In the genomic region with DNA sequence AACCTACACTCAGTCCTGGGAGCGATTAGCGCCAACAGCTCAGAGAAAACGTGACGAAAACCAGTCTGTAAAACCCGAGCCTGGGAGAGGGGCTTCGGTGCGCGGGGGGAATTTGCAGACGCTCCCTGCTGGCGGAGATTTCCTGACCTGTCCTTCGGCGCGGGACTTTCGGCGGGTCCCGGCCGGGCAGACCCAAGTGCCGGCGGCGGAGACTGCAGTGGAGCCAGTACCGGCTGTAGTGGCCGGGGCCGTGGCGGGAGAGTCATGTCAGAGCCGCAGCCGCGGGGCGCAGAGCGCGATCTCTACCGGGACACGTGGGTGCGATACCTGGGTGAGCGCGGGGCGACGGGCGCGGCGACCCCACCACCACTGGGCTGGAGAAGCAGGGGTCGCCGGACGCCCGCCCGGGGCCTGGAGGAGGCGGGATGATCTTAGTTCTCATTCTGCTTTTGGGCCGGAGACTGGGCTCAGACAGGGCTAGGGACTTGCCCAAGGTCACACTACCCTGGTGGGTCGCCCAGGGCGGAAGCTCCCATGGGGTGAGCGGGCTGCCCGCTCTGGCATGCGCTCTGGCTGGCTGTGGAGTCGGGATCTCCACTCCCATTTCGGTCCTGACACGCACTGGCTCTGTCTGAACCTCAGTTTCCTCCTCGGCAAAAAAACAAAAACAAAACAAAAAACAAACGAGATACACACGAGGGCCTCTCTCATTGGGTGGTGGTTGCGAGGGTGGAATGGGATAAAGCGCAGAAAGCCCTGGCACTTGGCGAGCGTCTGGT, we compare ENCODE assay signal across 8 cellular contexts. TPM values are rescaled to one million over a fixed set of nuclear protein-coding genes. Genes with fewer than 3 reads are reported as not detected.
A peak's percentile ranks its signal among the peaks of the same experiment; 100 is the strongest.
DNase-seq lines count a peak whose midpoint lies in the region; ATAC-seq and TF ChIP-seq lines count a peak whose summit lies in the region.

TSS of gene MTFP1 (plus strand) at position 153 of the 779 bp plus-strand sequence. CDS start at position 265, 112 bp downstream.

- peaks cover 19% of the 10 kb centered on the region for H4K20me1 ChIP-seq in DND-41 (ENCODE audit: insufficient read depth, low read length)
- H4K20me1 ChIP-seq in Karpas-422 (ENCODE audit: insufficient read depth, low read depth, low read length): no peaks in the 10 kb centered on the region
- no peaks in the 10 kb centered on the region for H4K20me1 ChIP-seq in SU-DHL-6 (ENCODE audit: low read depth, low read length)

- H3K9ac ChIP-seq in DND-41 (ENCODE audit: low read depth, low read length) (peak within 1 kb of the TSS; percentile 94), Karpas-422 (ENCODE audit: low read length) (peak within 1 kb of the TSS; percentile 78), SU-DHL-6 (ENCODE audit: low read length) (peak within 1 kb of the TSS; percentile 75)

- intact Hi-C loops in psoas muscle (cut with DNase I): loop anchor here (2.0 to 10.0 kb wide), 4 partner anchors 34 to 179 kb away; partner anchors contain the start of genes CCDC157 (in 1 of the 2), SF3A1 (in 1 of the 2) and TCN2 (in 1 of the 2)

- peak within 1 kb of the TSS; percentile 99 for H3K4me2 ChIP-seq in DND-41 (ENCODE audit: insufficient read depth, low read length)
- peak within 1 kb of the TSS; percentile 95 for H3K4me2 ChIP-seq in Karpas-422 (ENCODE audit: low read depth, low read length, poor library complexity, severe bottlenecking)
- peak within 1 kb of the TSS; percentile 97 for H3K4me2 ChIP-seq in SU-DHL-6 (ENCODE audit: low read depth, low read length, poor library complexity, severe bottlenecking)

- DNase-seq in DND-41 (peak; percentile 72), Karpas-422 (peak; percentile 90), right atrium auricular region (ENCODE audit: low spot score) (peak; percentile 68), psoas muscle (peak; percentile 67 to 74)

- H3K4me3 ChIP-seq in DND-41 (ENCODE audit: low read depth in 1 of 2, low read length in 2 of 2) (peak within 1 kb of the TSS; percentile 84 to 91), Karpas-422 (ENCODE audit: low read length) (peak within 1 kb of the TSS; percentile 79), SU-DHL-6 (ENCODE audit: insufficient read depth, low read length, poor library complexity, severe bottlenecking) (peak within 1 kb of the TSS; percentile 79), right atrium auricular region (peak within 1 kb of the TSS; percentile 63 to 76), psoas muscle (peak within 1 kb of the TSS; percentile 83)

- H3K79me2 ChIP-seq in DND-41 (ENCODE audit: insufficient read depth, low read length): peaks cover 40% of the 10 kb centered on the region
- peaks cover 54% of the 10 kb centered on the region for H3K79me2 ChIP-seq in Karpas-422 (ENCODE audit: low read length)
- H3K79me2 ChIP-seq in SU-DHL-6 (ENCODE audit: insufficient read depth, low read length): peaks cover 5% of the 10 kb centered on the region; the same call in 1 of the 2 replicates

- H3K9me3 ChIP-seq in DND-41 (ENCODE audit: insufficient read depth, low read length, severe bottlenecking) (no peaks in the 10 kb centered on the region), Karpas-422 (ENCODE audit: low read length) (no peaks in the 10 kb centered on the region), SU-DHL-6 (ENCODE audit: insufficient read depth, low read length) (no peaks in the 10 kb centered on the region), right atrium auricular region (no peaks in the 10 kb centered on the region), psoas muscle (no peaks in the 10 kb centered on the region)

- H2AFZ ChIP-seq in DND-41 (ENCODE audit: low read depth, low read length) (peak within 1 kb of the TSS; percentile 95), Karpas-422 (ENCODE audit: low read length) (peak within 1 kb of the TSS; percentile 84; the same call in 1 of the 2 replicates), SU-DHL-6 (ENCODE audit: low read depth, low read length, severe bottlenecking) (peak within 1 kb of the TSS; percentile 98)

- H3K36me3 ChIP-seq in DND-41 (ENCODE audit: insufficient read depth, low read length) (peaks cover 50% of the 10 kb centered on the region), Karpas-422 (ENCODE audit: insufficient read depth, low read length) (peaks cover 19% of the 10 kb centered on the region), SU-DHL-6 (ENCODE audit: low read length) (no peaks in the 10 kb centered on the region; the same call in 1 of the 2 replicates), right atrium auricular region (no peaks in the 10 kb centered on the region), psoas muscle (ENCODE audit: insufficient read depth in 1 of 2, low read depth in 1 of 2) (peaks cover 0 to 8% of the 10 kb centered on the region in 2 donors)

- no peaks in the 10 kb centered on the region for H3K27me3 ChIP-seq in DND-41 (ENCODE audit: insufficient read depth, low read length, poor library complexity)
- no peaks in the 10 kb centered on the region for H3K27me3 ChIP-seq in Karpas-422 (ENCODE audit: low read length)
- H3K27me3 ChIP-seq in SU-DHL-6 (ENCODE audit: low read length): no peaks in the 10 kb centered on the region
- no peaks in the 10 kb centered on the region for H3K27me3 ChIP-seq in right atrium auricular region
- H3K27me3 ChIP-seq in psoas muscle (ENCODE audit: insufficient read depth in 3 of 3, low read length in 2 of 3): no peaks in the 10 kb centered on the region

- peak within 1 kb of the TSS; percentile 92 for H3K27ac ChIP-seq in DND-41 (ENCODE audit: low read length)
- H3K27ac ChIP-seq in Karpas-422 (ENCODE audit: low read length): peak within 1 kb of the TSS; percentile 78
- H3K27ac ChIP-seq in SU-DHL-6 (ENCODE audit: low read depth, low read length): peak within 1 kb of the TSS; percentile 70
- peak within 1 kb of the TSS; percentile 41 for H3K27ac ChIP-seq in angular gyrus (ENCODE audit: low read depth, low read length)
- H3K27ac ChIP-seq in right atrium auricular region: peak within 1 kb of the TSS; percentile 92 to 98
- H3K27ac ChIP-seq in psoas muscle: peak within 1 kb of the TSS; percentile 72

- H3K4me1 ChIP-seq in DND-41 (ENCODE audit: insufficient read depth, low read length) (peaks cover 59% of the 10 kb centered on the region), Karpas-422 (ENCODE audit: low read length) (peaks cover 43% of the 10 kb centered on the region), right atrium auricular region (peaks cover 0 to 48% of the 10 kb centered on the region in 2 donors), psoas muscle (peaks cover 24% of the 10 kb centered on the region)

- 2% methylated on average over 54 to 62 of the region's 62 CpGs for WGBS in psoas muscle, 3 donors

- H3K9me2 ChIP-seq in Karpas-422 (replicated peaks; ENCODE audit: insufficient read depth, low read length) (no peaks in the 10 kb centered on the region), SU-DHL-6 (replicated peaks; ENCODE audit: insufficient read depth, low read length) (no peaks in the 10 kb centered on the region)

- TF ChIP-seq CTCF in DND-41 (IDR thresholded peaks at IDR 0.05; ENCODE audit: borderline replicate concordance, extremely low read depth, low read length, poor library complexity, severe bottlenecking): no peak
- no peak for TF ChIP-seq CTCF in SU-DHL-6 (IDR thresholded peaks at IDR 0.05; ENCODE audit: insufficient read depth, low read length, poor library complexity, severe bottlenecking)
- TF ChIP-seq CTCF in right atrium auricular region (IDR thresholded peaks at IDR 0.05): no peak
- no peak for TF ChIP-seq CTCF in psoas muscle (IDR thresholded peaks at IDR 0.05)

- ATAC-seq in DND-41 (ENCODE audit: insufficient read depth, low read depth) (0 out of 3 replicates have a peak, but pooled peaks have one; percentile 6), psoas muscle (peak in 1 of 4 donors; percentile 7), GM21360 (IDR thresholded peaks at IDR 0.05; ENCODE audit: unreplicated experiment) (no peak), HG03432 (IDR thresholded peaks at IDR 0.05; ENCODE audit: unreplicated experiment) (no peak)

- peaks cover 14% of the 10 kb centered on the region for H3F3A ChIP-seq in SU-DHL-6 (ENCODE audit: insufficient read depth)

RNA-seq across cellular contexts. Expression of gene MTFP1, which starts in this region (rescaled TPM):
- total RNA-seq in Karpas-422 (2014; rRNA removed; shearing (Covaris generic); ENCODE audit: low replicate concordance): 69.4 and 120 TPM in 2 replicates
- total RNA-seq in right atrium auricular region (10 to 100 TPM; 18.4 to 38.8 TPM), psoas muscle (10 to 100 TPM in 3 of 4 donors, 1 to 10 TPM in 1; 4.3 to 68.7 (median 17.7) TPM)
- polyA plus RNA-seq in psoas muscle: 100 to 1,000 TPM in 1 of 3 donors, 10 to 100 TPM in 2; 50.8 to 156 (median 71.3) TPM

Comparison
In these comparisons a context has a peak if more than half of its experiments do, and no peak if none do; other contexts are left out.
1. H3K27ac ChIP-seq: peak in every context shown above with its lines; median percentile 95 in right atrium auricular region; 92 in DND-41; 78 in Karpas-422; 72 in psoas muscle; 70 in SU-DHL-6; 41 in angular gyrus.